ENCODE assay signal across 8 cellular contexts in the genomic region with DNA sequence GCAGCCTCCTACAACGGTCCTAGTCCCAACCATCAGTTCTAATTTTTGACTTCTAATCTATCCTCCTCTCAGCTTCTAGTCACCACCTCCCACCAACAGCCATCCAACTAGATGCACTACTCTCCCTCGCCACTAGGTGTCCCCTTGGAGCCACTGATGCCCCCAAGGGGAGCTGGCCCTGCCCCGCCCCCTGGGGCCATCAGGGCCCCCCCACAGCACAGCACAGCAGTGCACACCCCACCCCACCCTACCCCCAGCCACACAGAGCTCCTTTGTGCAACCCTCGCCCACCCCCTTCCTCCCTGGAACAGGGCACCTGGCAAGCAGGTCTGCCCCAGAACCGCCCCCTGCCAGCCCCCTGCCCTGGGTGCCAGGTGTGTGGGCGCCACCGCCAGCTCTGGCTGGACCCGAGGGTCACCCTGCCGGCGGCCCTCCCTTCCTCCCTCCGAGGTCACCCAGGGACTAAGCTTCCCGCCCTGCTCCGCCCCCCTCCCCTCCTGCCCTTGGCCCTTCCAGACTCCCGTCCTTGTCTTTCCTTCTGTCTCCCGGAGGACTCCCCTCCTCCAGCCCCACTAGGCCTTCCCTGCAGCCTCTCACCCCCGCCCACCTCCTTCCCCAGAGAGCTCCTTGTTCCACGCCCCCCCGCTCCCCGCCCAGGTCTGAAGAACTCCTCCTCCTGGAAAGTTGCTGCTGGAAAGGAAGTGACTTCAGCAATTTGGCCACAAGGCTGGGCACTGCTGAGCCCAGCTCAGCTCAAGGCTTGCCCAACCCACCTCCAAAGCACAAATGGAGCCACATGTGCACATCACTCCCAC. TPM values are rescaled to one million over a fixed set of nuclear protein-coding genes. Genes with fewer than 3 reads are reported as not detected.
DNase-seq lines count a peak whose midpoint lies in the region; ATAC-seq and TF ChIP-seq lines count a peak whose summit lies in the region.

No MANE protein-coding gene starts in this region.

- no peaks in the 10 kb centered on the region for H3K27me3 Mint-ChIP-seq in activated CD8-positive, alpha-beta T cell treated with anti-CD3 and anti-CD28 coated beads for 36 hours

- TF ChIP-seq CTCF in GM13977 (IDR thresholded peaks at IDR 0.05; ENCODE audit: extremely low read depth, insufficient read depth, missing control alignments) = peak; percentile 89
- peak; percentile 99 for TF ChIP-seq CTCF in activated CD8-positive, alpha-beta T cell treated with anti-CD3 and anti-CD28 coated beads for 36 hours (IDR thresholded peaks at IDR 0.05)

- H3K9me3 Mint-ChIP-seq in activated CD8-positive, alpha-beta T cell treated with anti-CD3 and anti-CD28 coated beads for 36 hours = no peaks in the 10 kb centered on the region

- POLR2A ChIA-PET in activated CD8-positive, alpha-beta T cell treated with anti-CD3 and anti-CD28 coated beads for 36 hours (lab: Charles Lee) = interaction anchor here (0.7 to 2.7 kb wide), 7 partner anchors 11 to 168 kb away, joined by 3 to 12 read pairs (median 5); no protein-coding TSS in a partner anchor

- intact Hi-C loops in activated CD8-positive, alpha-beta T cell treated with anti-CD3 and anti-CD28 coated beads for 36 hours (cut with micrococcal nuclease) = loop anchor here (2.0 to 5.0 kb wide), 2 partner anchors 50 to 106 kb away; no protein-coding TSS in a partner anchor

- DNase-seq in ACHN (peak; percentile 93), GM13977 (ENCODE audit: low spot score) (peak; percentile 96), NCI-H526 (lab: John Stamatoyannopoulos, UW) (peak; percentile 13 to 57), lung microvascular endothelial cell (ENCODE audit: low read depth in 2 of 2) (peak; percentile 70 to 93)
- DNase-seq in activated CD8-positive, alpha-beta T cell treated with anti-CD3 and anti-CD28 coated beads for 36 hours = peak; percentile 88
- DNase-seq in effector CD8-positive, alpha-beta T cell (lab: John Stamatoyannopoulos, UW) = peak; percentile 69
- DNase-seq in stimulated activated CD4-positive, alpha-beta T cell treated with anti-CD3 and anti-CD28 coated beads, TNF-alpha, amount 100 ng/mL, for 4 hours (ENCODE audit: low read depth in 3 of 3) = peak; percentile 49 to 60 (median 56)

- peak; percentile 93 for ATAC-seq in activated CD8-positive, alpha-beta T cell treated with anti-CD3 and anti-CD28 coated beads for 36 hours
- ATAC-seq in GM19324 (IDR thresholded peaks at IDR 0.05; ENCODE audit: low FRiP score, unreplicated experiment) = no peak

- peaks cover 21% of the 10 kb centered on the region for H3K4me1 Mint-ChIP-seq in activated CD8-positive, alpha-beta T cell treated with anti-CD3 and anti-CD28 coated beads for 36 hours (ENCODE audit: low read depth)

- H3K36me3 Mint-ChIP-seq in activated CD8-positive, alpha-beta T cell treated with anti-CD3 and anti-CD28 coated beads for 36 hours (ENCODE audit: low read depth) = no peaks in the 10 kb centered on the region

- peak overlapping the region; percentile 72 for H3K27ac Mint-ChIP-seq in activated CD8-positive, alpha-beta T cell treated with anti-CD3 and anti-CD28 coated beads for 36 hours

- in situ Hi-C loops in ACHN (cut with HindIII; ENCODE audit: low pct_ligation_motif_present, low pct_unique_long_range_greater_than_20kb, low sequenced_read_pairs) = no loop called here
- in situ Hi-C loops in GM13977 (cut with MboI; ENCODE audit: low pct_unique_long_range_greater_than_20kb, low sequenced_read_pairs, unreplicated experiment) = no loop called here

- CTCF ChIA-PET in activated CD8-positive, alpha-beta T cell treated with anti-CD3 and anti-CD28 coated beads for 36 hours (lab: Charles Lee) = interaction anchor here (0.6 to 10.6 kb wide), 59 partner anchors 10 to 454 kb away, joined by 3 to 178 read pairs (median 4); a partner anchor contains a TSS

- no peak overlapping the region for H3K4me3 Mint-ChIP-seq in activated CD8-positive, alpha-beta T cell treated with anti-CD3 and anti-CD28 coated beads for 36 hours

RNA-seq across cellular contexts. Expression of a gene that starts 47.0 kb away (rescaled TPM):
- 10 to 100 TPM; 26.3 to 27.6 TPM for total RNA-seq in activated CD8-positive, alpha-beta T cell treated with anti-CD3 and anti-CD28 coated beads for 36 hours
- total RNA-seq in lung microvascular endothelial cell = 5.0 and 6.7 TPM in 2 replicates

Comparison
In these comparisons a context has a peak if more than half of its experiments do, and no peak if none do; other contexts are left out.
1. DNase-seq: peak in every context shown above with its lines; median percentile 96 in GM13977; 93 in ACHN; 88 in activated CD8-positive, alpha-beta T cell treated with anti-CD3 and anti-CD28 coated beads for 36 hours; 82 in lung microvascular endothelial cell; 69 in effector CD8-positive, alpha-beta T cell; 56 in stimulated activated CD4-positive, alpha-beta T cell treated with anti-CD3 and anti-CD28 coated beads, TNF-alpha, amount 100 ng/mL, for 4 hours; 35 in NCI-H526.